Comparison of ENCODE assay signal across 8 cellular contexts in the genomic region with DNA sequence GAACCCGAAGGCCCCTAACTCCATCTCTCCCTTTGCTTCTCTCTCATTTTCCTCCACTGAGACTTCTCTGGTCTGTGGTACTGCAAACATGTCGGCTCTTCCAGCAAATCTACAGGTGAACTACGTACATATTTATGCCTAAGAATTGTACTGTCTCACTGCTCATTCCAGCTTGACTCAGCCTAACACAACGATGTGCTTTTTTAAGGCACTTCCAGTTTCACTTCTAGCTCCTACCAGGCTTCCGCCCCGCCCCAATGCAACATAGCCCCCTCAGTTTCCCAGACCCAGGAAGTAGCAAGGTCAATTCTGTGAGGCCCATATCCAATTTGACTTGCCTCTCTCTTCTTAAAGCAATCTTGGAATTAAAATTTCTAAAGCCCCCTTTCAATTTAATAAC.
DNase-seq lines count a peak whose midpoint lies in the region; ATAC-seq and TF ChIP-seq lines count a peak whose summit lies in the region.

No MANE protein-coding gene starts in this region.

- no peaks in the 10 kb centered on the region for H3K36me3 Mint-ChIP-seq in activated B cell treated with CpG ODN at 0.5 μM for 24 hours (ENCODE audit: low read depth)

- peak overlapping the region; percentile 95 for H3K27ac Mint-ChIP-seq in activated B cell treated with CpG ODN at 0.5 μM for 24 hours

- H3K27ac ChIP-seq in coronary artery (peak overlapping the region; percentile 59 to 62), stomach (peak overlapping the region; percentile 74 to 88 (median 81)), A673 (ENCODE audit: low read depth, low read length, poor library complexity, severe bottlenecking) (no peak overlapping the region)

- POLR2A ChIA-PET in activated B cell treated with CpG ODN at 0.5 μM for 24 hours (lab: Charles Lee), result interaction anchor here (0.6 to 3.8 kb wide), 3 partner anchors 11 to 33 kb away, joined by 3 to 42 read pairs (median 7); no protein-coding TSS in a partner anchor
- POLR2A ChIA-PET in A673 (lab: Charles Lee; ENCODE audit: low non-redundant PET), result no interaction called here

- H3K4me1 Mint-ChIP-seq in activated B cell treated with CpG ODN at 0.5 μM for 24 hours, result peaks cover 35% of the 10 kb centered on the region

- no peaks in the 10 kb centered on the region for H3K36me3 ChIP-seq in stomach
- no peaks in the 10 kb centered on the region for H3K36me3 ChIP-seq in A673 (ENCODE audit: insufficient read depth, low read length, poor library complexity, severe bottlenecking)

- H3K27me3 ChIP-seq in mononuclear cell (ENCODE audit: insufficient read depth, low read length) (no peaks in the 10 kb centered on the region), stomach (no peaks in the 10 kb centered on the region), A673 (replicated peaks; ENCODE audit: insufficient read depth, low read depth, low read length, poor library complexity) (no peaks in the 10 kb centered on the region)

- no peak for TF ChIP-seq EP300 in stomach (IDR thresholded peaks at IDR 0.05)

- TF ChIP-seq POLR2A in stomach (IDR thresholded peaks at IDR 0.05), result no peak

- H3K4me3 Mint-ChIP-seq in activated B cell treated with CpG ODN at 0.5 μM for 24 hours, result peak overlapping the region; percentile 82

- H3K9me3 ChIP-seq in mononuclear cell (ENCODE audit: low read depth, low read length), result no peaks in the 10 kb centered on the region
- no peaks in the 10 kb centered on the region for H3K9me3 ChIP-seq in stomach
- H3K9me3 ChIP-seq in A673 (ENCODE audit: low read depth, low read length, poor library complexity, severe bottlenecking), result no peaks in the 10 kb centered on the region

- no peaks in the 10 kb centered on the region for H3K9me3 Mint-ChIP-seq in activated B cell treated with CpG ODN at 0.5 μM for 24 hours

- no TSS peak for BruUV-seq in A673 (replicated peaks; lab: Mats Ljungman, UMichigan)

- DNase-seq in ACHN (peak; percentile 81), GM19240 (ENCODE audit: insufficient read length, low spot score) (peak; percentile 87), activated B cell treated with CpG ODN at 0.5 μM for 24 hours (peak; percentile 36), coronary artery (ENCODE audit: low spot score) (no peak), stomach (peak; percentile 52), A673 (ENCODE audit: low spot score) (no peak)

- CTCF ChIA-PET in activated B cell treated with CpG ODN at 0.5 μM for 24 hours (lab: Charles Lee) (interaction anchor here (1.5 to 2.1 kb wide), 2 partner anchors 16 to 64 kb away, joined by 4 to 5 read pairs; no protein-coding TSS in a partner anchor), A673 (lab: Charles Lee) (no interaction called here)

- H3K4me1 ChIP-seq in mononuclear cell (ENCODE audit: insufficient read depth, low read length), result peaks cover 22% of the 10 kb centered on the region
- H3K4me1 ChIP-seq in stomach, result peaks cover 16 to 27% (median 22%) of the 10 kb centered on the region in 4 donors
- H3K4me1 ChIP-seq in A673 (ENCODE audit: insufficient read depth, low read length, poor library complexity, severe bottlenecking), result no peaks in the 10 kb centered on the region

- peak overlapping the region; percentile 62 for H3K4me3 ChIP-seq in coronary artery
- H3K4me3 ChIP-seq in mononuclear cell (ENCODE audit: low read length), result peak overlapping the region; percentile 25
- peak overlapping the region; percentile 25 to 40 (median 27) for H3K4me3 ChIP-seq in stomach
- no peak overlapping the region for H3K4me3 ChIP-seq in A673 (ENCODE audit: low read depth, low read length, poor library complexity, severe bottlenecking)

- ATAC-seq in HG03469 (IDR thresholded peaks at IDR 0.05; ENCODE audit: unreplicated experiment) (peak; percentile 89), activated B cell treated with CpG ODN at 0.5 μM for 24 hours (ENCODE audit: low read depth) (peak; percentile 99)

- in situ Hi-C loops in ACHN (cut with HindIII; ENCODE audit: low pct_ligation_motif_present, low pct_unique_long_range_greater_than_20kb, low sequenced_read_pairs), result no loop called here

- intact Hi-C loops in activated B cell treated with CpG ODN at 0.5 μM for 24 hours (cut with micrococcal nuclease) (loop anchor here (1.0 kb wide), 2 partner anchors 9 to 16 kb away; no protein-coding TSS in a partner anchor), stomach (cut with DNase I; ENCODE audit: low total_unique reads) (no loop called here), A673 (cut with micrococcal nuclease; ENCODE audit: unreplicated experiment) (no loop called here)

- no peak for TF ChIP-seq CTCF in activated B cell treated with CpG ODN at 0.5 μM for 24 hours (IDR thresholded peaks at IDR 0.05)
- TF ChIP-seq CTCF in coronary artery (IDR thresholded peaks at IDR 0.05), result no peak
- no peak for TF ChIP-seq CTCF in stomach (IDR thresholded peaks at IDR 0.05)
- TF ChIP-seq CTCF in A673 (conservative IDR thresholded peaks at IDR 0.05; ENCODE audit: low read depth, low read length), result no peak

- WGBS in stomach, 5 donors, result 2 to 4% (median 3%) methylated on average over 6 of the region's 6 CpGs

- H3K27me3 Mint-ChIP-seq in activated B cell treated with CpG ODN at 0.5 μM for 24 hours, result no peaks in the 10 kb centered on the region

Comparison
In these comparisons a context has a peak if more than half of its experiments do, and no peak if none do; other contexts are left out.
1. DNase-seq: peak in ACHN (single experiment), GM19240 (single experiment), activated B cell treated with CpG ODN at 0.5 μM for 24 hours (single experiment) and stomach (single experiment); none in coronary artery (single experiment) and A673 (single experiment).